In the genomic region with DNA sequence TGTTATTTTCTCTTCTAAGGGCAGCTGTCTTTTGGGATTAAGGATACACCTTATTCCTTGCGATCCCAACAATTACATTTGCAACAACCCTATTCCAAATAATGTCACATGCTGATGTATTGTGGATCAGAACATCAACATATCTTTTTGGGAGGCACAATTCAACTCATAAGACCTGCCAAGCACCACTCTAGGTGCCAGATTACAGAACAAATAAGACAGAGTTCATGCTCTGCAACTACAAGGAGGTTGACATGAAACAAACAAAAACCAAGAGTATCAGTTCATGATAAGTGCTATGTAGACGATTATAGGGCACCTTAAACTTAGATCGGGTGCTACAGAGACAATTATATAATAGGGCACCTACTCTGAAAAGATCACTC, we compare ENCODE assay signal across 19 cellular contexts.
DNase-seq lines count a peak whose midpoint lies in the region; ATAC-seq, FAIRE-seq and TF ChIP-seq lines count a peak whose summit lies in the region.
"Had no signal": no experiment of that assay in that cellular context is flagged by ENCODE, and none has a peak within 500 bp of the region (broad histone marks: within the 10 kb centered on the region; RNA-seq: fewer than 3 reads in every experiment).

No MANE protein-coding gene starts in this region.

- no peak for ATAC-seq in CD4-positive, alpha-beta T cell (ENCODE audit: poor library complexity)
- ATAC-seq: left lung, natural killer cell had no signal

- DNase-seq in CD4-positive, alpha-beta T cell: no peak
- DNase-seq in GM12892 (ENCODE audit: insufficient read length) (no peak), nephron progenitor cell (no peak), hippocampal formation (lab: John Stamatoyannopoulos, UW) (no peak), DMS 273 treated with DMSO at 0.1 percent for 48 hours (lab: John Stamatoyannopoulos, UW) (no peak), MG63 (no peak)
- DNase-seq in activated T-helper 2 cell treated with anti-CD3 and anti-CD28 coated beads, Interferon-gamma antibody, Interleukin-2, Interleukin-4, amounts not matched to agents 10 μg/mL and 5 μg/mL and 100 μg/mL, durations not matched to agents 14 hours and 24 hours and 36 hours (ENCODE audit: low spot score): no peak
- no peak for DNase-seq in stimulated activated CD4-positive, alpha-beta T cell treated with anti-CD3 and anti-CD28 coated beads, Interleukin-12 subunit alpha, Interleukin-12 subunit beta, amount 100 ng/mL, for 4 hours
- DNase-seq: activated CD4-positive, alpha-beta T cell treated with anti-CD3 and anti-CD28 coated beads, Interleukin-2, amount 50 U/mL, for 1 hour; esophagus squamous epithelium; left lung; natural killer cell; NCI-H1048; NCI-H524; Peyer's patch; right cardiac atrium; stimulated activated CD4-positive, alpha-beta T cell treated with anti-CD3 and anti-CD28 coated beads, Interleukin-4, amount 100 ng/mL, for 1 hour had no signal

- no peaks in the 10 kb centered on the region for H3K27me3 Mint-ChIP-seq in CD4-positive, alpha-beta T cell
- no peaks in the 10 kb centered on the region for H3K27me3 Mint-ChIP-seq in activated T-helper 2 cell treated with anti-CD3 and anti-CD28 coated beads, Interferon-gamma antibody, Interleukin-2, Interleukin-4, amounts not matched to agents 10 μg/mL and 5 μg/mL and 100 μg/mL, durations not matched to agents 14 hours and 24 hours and 36 hours (ENCODE audit: low read depth)
- H3K27me3 Mint-ChIP-seq in nephron progenitor cell (ENCODE audit: low read depth, poor library complexity): peaks cover 9% of the 10 kb centered on the region

- TF ChIP-seq POLR2A in GM12892 (IDR thresholded peaks at IDR 0.05; ENCODE audit: low read depth, low read length): no peak

- H3K4me1 Mint-ChIP-seq in CD4-positive, alpha-beta T cell (ENCODE audit: low read depth): peaks cover 49% of the 10 kb centered on the region
- H3K4me1 Mint-ChIP-seq in activated T-helper 2 cell treated with anti-CD3 and anti-CD28 coated beads, Interferon-gamma antibody, Interleukin-2, Interleukin-4, amounts not matched to agents 10 μg/mL and 5 μg/mL and 100 μg/mL, durations not matched to agents 14 hours and 24 hours and 36 hours (ENCODE audit: low read depth): peaks cover 47% of the 10 kb centered on the region
- peaks cover 62% of the 10 kb centered on the region for H3K4me1 Mint-ChIP-seq in nephron progenitor cell

- FAIRE-seq in GM12892 (lab: Jason Lieb, UNC): peak; percentile 17
- FAIRE-seq: GM18507 had no signal

- H3K4me3 Mint-ChIP-seq in CD4-positive, alpha-beta T cell: peak overlapping the region; percentile 2
- H3K4me3 Mint-ChIP-seq in activated T-helper 2 cell treated with anti-CD3 and anti-CD28 coated beads, Interferon-gamma antibody, Interleukin-2, Interleukin-4, amounts not matched to agents 10 μg/mL and 5 μg/mL and 100 μg/mL, durations not matched to agents 14 hours and 24 hours and 36 hours (ENCODE audit: low read depth): no peak overlapping the region
- peak overlapping the region; percentile 2 for H3K4me3 Mint-ChIP-seq in nephron progenitor cell
- H3K4me3 Mint-ChIP-seq: dendritic cell treated with granulocyte-macrophage colony-stimulating factor and Interleukin-4, amounts not matched to agents 40 ng/mL and 50 ng/mL, for 4 days; natural killer cell had no signal

- no peaks in the 10 kb centered on the region for H3K9me3 ChIP-seq in CD4-positive, alpha-beta T cell (ENCODE audit: control insufficient read depth, low read length)
- H3K9me3 ChIP-seq in MG63: no peaks in the 10 kb centered on the region
- H3K9me3 ChIP-seq: esophagus squamous epithelium, left lung, Peyer's patch had no signal

- no peak for TF ChIP-seq CTCF in CD4-positive, alpha-beta T cell (IDR thresholded peaks at IDR 0.05)
- no peak for TF ChIP-seq CTCF in nephron progenitor cell (IDR thresholded peaks at IDR 0.05)

- POLR2A ChIA-PET in CD4-positive, alpha-beta T cell (lab: Charles Lee): no interaction called here

- H3K36me3 Mint-ChIP-seq in CD4-positive, alpha-beta T cell (ENCODE audit: low read depth): no peaks in the 10 kb centered on the region
- peaks cover 12% of the 10 kb centered on the region for H3K36me3 Mint-ChIP-seq in activated T-helper 2 cell treated with anti-CD3 and anti-CD28 coated beads, Interferon-gamma antibody, Interleukin-2, Interleukin-4, amounts not matched to agents 10 μg/mL and 5 μg/mL and 100 μg/mL, durations not matched to agents 14 hours and 24 hours and 36 hours (ENCODE audit: low read depth)
- no peaks in the 10 kb centered on the region for H3K36me3 Mint-ChIP-seq in nephron progenitor cell (ENCODE audit: low read depth)
- H3K36me3 Mint-ChIP-seq: natural killer cell had no signal

- H3K27ac ChIP-seq in CD4-positive, alpha-beta T cell (ENCODE audit: low read depth, low read length): no peak overlapping the region
- H3K27ac ChIP-seq: Peyer's patch had no signal

- CTCF ChIA-PET in CD4-positive, alpha-beta T cell (lab: Charles Lee): no interaction called here

- H3K27me3 ChIP-seq in CD4-positive, alpha-beta T cell (ENCODE audit: control insufficient read depth, insufficient read depth, low read length): no peaks in the 10 kb centered on the region
- no peaks in the 10 kb centered on the region for H3K27me3 ChIP-seq in MG63
- H3K27me3 ChIP-seq: esophagus squamous epithelium, left lung, Peyer's patch had no signal

- peak overlapping the region; percentile 92 for H3K27ac Mint-ChIP-seq in CD4-positive, alpha-beta T cell
- H3K27ac Mint-ChIP-seq in activated T-helper 2 cell treated with anti-CD3 and anti-CD28 coated beads, Interferon-gamma antibody, Interleukin-2, Interleukin-4, amounts not matched to agents 10 μg/mL and 5 μg/mL and 100 μg/mL, durations not matched to agents 14 hours and 24 hours and 36 hours: peak overlapping the region; percentile 4
- H3K27ac Mint-ChIP-seq in nephron progenitor cell: no peak overlapping the region
- H3K27ac Mint-ChIP-seq: dendritic cell treated with granulocyte-macrophage colony-stimulating factor and Interleukin-4, amounts not matched to agents 40 ng/mL and 50 ng/mL, for 4 days; natural killer cell had no signal

- no peaks in the 10 kb centered on the region for H3K9me3 Mint-ChIP-seq in CD4-positive, alpha-beta T cell
- no peaks in the 10 kb centered on the region for H3K9me3 Mint-ChIP-seq in activated T-helper 2 cell treated with anti-CD3 and anti-CD28 coated beads, Interferon-gamma antibody, Interleukin-2, Interleukin-4, amounts not matched to agents 10 μg/mL and 5 μg/mL and 100 μg/mL, durations not matched to agents 14 hours and 24 hours and 36 hours
- no peaks in the 10 kb centered on the region for H3K9me3 Mint-ChIP-seq in nephron progenitor cell
- H3K9me3 Mint-ChIP-seq: dendritic cell treated with granulocyte-macrophage colony-stimulating factor and Interleukin-4, amounts not matched to agents 40 ng/mL and 50 ng/mL, for 4 days; natural killer cell had no signal

- no peak overlapping the region for H3K4me3 ChIP-seq in MG63
- H3K4me3 ChIP-seq: esophagus squamous epithelium, left lung, Peyer's patch had no signal

- no peaks in the 10 kb centered on the region for H3K36me3 ChIP-seq in MG63
- H3K36me3 ChIP-seq: esophagus squamous epithelium, left lung, Peyer's patch had no signal

- intact Hi-C loops in CD4-positive, alpha-beta T cell (cut with DNase I, micrococcal nuclease): loop anchor here in 1 of 2 experiments (10.0 kb wide), 1 partner anchor 114 kb away; no protein-coding TSS in a partner anchor
- intact Hi-C loops in activated T-helper 2 cell treated with anti-CD3 and anti-CD28 coated beads, Interferon-gamma antibody, Interleukin-2, Interleukin-4, amounts not matched to agents 10 μg/mL and 5 μg/mL and 100 μg/mL, durations not matched to agents 14 hours and 24 hours and 36 hours (cut with micrococcal nuclease): loop anchor here (5.0 to 10.0 kb wide), 2 partner anchors 84 to 236 kb away; no protein-coding TSS in a partner anchor
